ENCODE assay signal across 8 cellular contexts in genomic region chr11:59283825-59284772, GRCh38.
DNase-seq lines count a peak whose midpoint lies in the region; ATAC-seq, FAIRE-seq and TF ChIP-seq lines count a peak whose summit lies in the region.

No MANE protein-coding gene starts in this region.

- peak; percentile 92 for FAIRE-seq in HepG2 (lab: Jason Lieb, UNC)

- no peaks in the 10 kb centered on the region for H3K36me3 ChIP-seq in HepG2 (replicated peaks in 1 of 2; ENCODE audit: control insufficient read depth in 1 of 2, insufficient read depth in 2 of 2, low read length in 2 of 2)

- H3K36me3 Mint-ChIP-seq in T-helper 2 cell treated with Interferon-gamma antibody and Interleukin-4, amounts not matched to agents 5 μg/mL and 100 μg/mL, for 36 hours (ENCODE audit: low read depth) = no peaks in the 10 kb centered on the region

- H3K4me1 ChIP-seq in HepG2 (ENCODE audit: insufficient read depth, low read length) = no peaks in the 10 kb centered on the region

- in situ Hi-C loops in HepG2 (cut with HindIII; ENCODE audit: extremely low pct_ligation_motif_present, low pct_unique_long_range_greater_than_20kb) = loop anchor here (10.0 kb wide), 1 partner anchor 109 kb away; the partner anchor contains the start of gene DTX4

- POLR2A ChIA-PET in HepG2 (lab: Yijun Ruan, JAX) = no interaction called here

- no peak overlapping the region for H3K4me3 ChIP-seq in HepG2 (replicated peaks in 1 of 3; ENCODE audit: insufficient read depth in 1 of 3, low read depth in 2 of 3, low read length in 3 of 3)

- peak; percentile 64 for DNase-seq in activated CD8-positive, alpha-beta memory T cell treated with anti-CD3 and anti-CD28 coated beads for 24 hours
- no peak for DNase-seq in activated CD8-positive, alpha-beta memory T cell treated with anti-CD3 and anti-CD28 coated beads, Interleukin-2, amount 50 U/mL, for 48 hours
- DNase-seq in NAMALWA (ENCODE audit: low spot score) (peak; percentile 90), HepG2 (ENCODE audit: low spot score) (peak; percentile 40)
- DNase-seq in T-helper 2 cell treated with Interferon-gamma antibody and Interleukin-4, amounts not matched to agents 5 μg/mL and 100 μg/mL, for 36 hours (ENCODE audit: low spot score) = peak; percentile 22
- DNase-seq in central memory CD4-positive, alpha-beta T cell = peak; percentile 55
- peak; percentile 45 for DNase-seq in stimulated activated CD8-positive, alpha-beta memory T cell treated with anti-CD3 and anti-CD28 coated beads, Interleukin-4, amount 100 ng/mL, for 48 hours

- ATAC-seq in HG02571 (IDR thresholded peaks at IDR 0.05; ENCODE audit: unreplicated experiment) (peak; percentile 68), HepG2 (peak; percentile 79)

- peak overlapping the region; percentile 35 for H3K27ac Mint-ChIP-seq in T-helper 2 cell treated with Interferon-gamma antibody and Interleukin-4, amounts not matched to agents 5 μg/mL and 100 μg/mL, for 36 hours

- H2AFZ ChIP-seq in HepG2 (ENCODE audit: low read length) = no peak overlapping the region

- no peaks in the 10 kb centered on the region for H4K20me1 ChIP-seq in HepG2 (ENCODE audit: insufficient read depth, low read length)

- no peak for TF ChIP-seq RAD21 in HepG2 (CRISPR knock-in tag; IDR thresholded peaks at IDR 0.05)

- WGBS in HepG2 (ENCODE audit: low lambda C conversion rate) = 24% methylated on average over 14 of the region's 14 CpGs

- TF ChIP-seq CTCF in HepG2 (CRISPR knock-in tag; IDR thresholded peaks at IDR 0.05) = peak; percentile 78

- intact Hi-C loops in HepG2 (cut with micrococcal nuclease; ENCODE audit: unreplicated experiment) = loop anchor here (1.0 kb wide), 2 partner anchors 113 to 146 kb away; no protein-coding TSS in a partner anchor

- no peaks in the 10 kb centered on the region for H3K9me3 ChIP-seq in HepG2 (ENCODE audit: low read length)

- peaks cover 10% of the 10 kb centered on the region for H3K4me1 Mint-ChIP-seq in T-helper 2 cell treated with Interferon-gamma antibody and Interleukin-4, amounts not matched to agents 5 μg/mL and 100 μg/mL, for 36 hours (ENCODE audit: low read depth)

- no TSS peak for BruUV-seq in HepG2 (replicated peaks; lab: Mats Ljungman, UMichigan)

- H3K27me3 ChIP-seq in HepG2 (ENCODE audit: control insufficient read depth in 1 of 2, insufficient read depth in 2 of 2, low read length in 2 of 2) = no peaks in the 10 kb centered on the region

- H3K27me3 Mint-ChIP-seq in T-helper 2 cell treated with Interferon-gamma antibody and Interleukin-4, amounts not matched to agents 5 μg/mL and 100 μg/mL, for 36 hours (ENCODE audit: low read depth) = peaks cover 29% of the 10 kb centered on the region

- CTCF ChIA-PET in HepG2 (lab: Yijun Ruan, JAX; ENCODE audit: low intra/inter-chr PET ratio, low total read pairs) = interaction anchor here (1.7 kb wide), 1 partner anchor 113 kb away, joined by 20 read pairs; the partner anchor contains the start of gene DTX4

- no peak for TF ChIP-seq EP300 in HepG2 (IDR thresholded peaks at IDR 0.05; ENCODE audit: low read depth in 2 of 2, low read length in 2 of 2)
- TF ChIP-seq EP300 in HepG2 (CRISPR knock-in tag; IDR thresholded peaks at IDR 0.05; ENCODE audit: borderline replicate concordance) = no peak

- no peak for TF ChIP-seq POLR2A in HepG2 (IDR thresholded peaks at IDR 0.05; ENCODE audit: insufficient read depth in 1 of 2, low read depth in 2 of 2, low read length in 2 of 2)

- no peak overlapping the region for H3K9ac ChIP-seq in HepG2 (ENCODE audit: insufficient read depth, low read depth, low read length)

- H3K9me3 Mint-ChIP-seq in T-helper 2 cell treated with Interferon-gamma antibody and Interleukin-4, amounts not matched to agents 5 μg/mL and 100 μg/mL, for 36 hours = no peaks in the 10 kb centered on the region

- no peak overlapping the region for H3K27ac ChIP-seq in HepG2 (ENCODE audit: extremely low read length, insufficient read depth, low read length)

- no peak overlapping the region for H3K4me2 ChIP-seq in HepG2 (ENCODE audit: low read depth, low read length)

- H3K79me2 ChIP-seq in HepG2 (ENCODE audit: insufficient read depth, low read length) = no peaks in the 10 kb centered on the region

- H3K4me3 Mint-ChIP-seq in T-helper 2 cell treated with Interferon-gamma antibody and Interleukin-4, amounts not matched to agents 5 μg/mL and 100 μg/mL, for 36 hours = peak overlapping the region; percentile 79

TF ChIP-seq in HepG2, 621 proteins besides CTCF, POLR2A, EP300 and RAD21:
- TF ChIP-seq GLI4 (CRISPR knock-in tag; IDR thresholded peaks at IDR 0.05; ENCODE audit: borderline replicate concordance) (no peak), U2AF2 (IDR thresholded peaks at IDR 0.05; ENCODE audit: low read depth, low read length) (no peak), HCFC1 (IDR thresholded peaks at IDR 0.05; ENCODE audit: low read depth, low read length) (no peak), NR2F6 (IDR thresholded peaks at IDR 0.05) (no peak), NR2F6 (CRISPR knock-in tag; IDR thresholded peaks at IDR 0.05) (no peak), ZNF574 (CRISPR knock-in tag; IDR thresholded peaks at IDR 0.05) (no peak), ZBTB20 (CRISPR knock-in tag; IDR thresholded peaks at IDR 0.05; ENCODE audit: borderline replicate concordance, low read depth) (no peak), ZNF101 (CRISPR knock-in tag; IDR thresholded peaks at IDR 0.05; ENCODE audit: borderline replicate concordance, low read depth) (no peak), ZNF790 (CRISPR knock-in tag; IDR thresholded peaks at IDR 0.05; ENCODE audit: borderline replicate concordance) (no peak), MAFF (IDR thresholded peaks at IDR 0.05; ENCODE audit: low read depth, low read length) (no peak), STAG1 (CRISPR knock-in tag; IDR thresholded peaks at IDR 0.05) (peak; percentile 49), ZNF749 (CRISPR knock-in tag; IDR thresholded peaks at IDR 0.05; ENCODE audit: borderline replicate concordance) (no peak), SOX13 (IDR thresholded peaks at IDR 0.05) (no peak), SOX13 (CRISPR knock-in tag; conservative IDR thresholded peaks at IDR 0.05 in 1 of 2, IDR thresholded peaks at IDR 0.05 in 1 of 2) (no peak), SP140L (CRISPR knock-in tag; IDR thresholded peaks at IDR 0.05; ENCODE audit: borderline replicate concordance) (no peak), ZNF33A (CRISPR knock-in tag; IDR thresholded peaks at IDR 0.05; ENCODE audit: borderline replicate concordance) (no peak), SMC3 (IDR thresholded peaks at IDR 0.05; ENCODE audit: low read length) (peak; percentile 51; the same call in 1 of the 2 replicates)
- TF ChIP-seq, protein P1, sequence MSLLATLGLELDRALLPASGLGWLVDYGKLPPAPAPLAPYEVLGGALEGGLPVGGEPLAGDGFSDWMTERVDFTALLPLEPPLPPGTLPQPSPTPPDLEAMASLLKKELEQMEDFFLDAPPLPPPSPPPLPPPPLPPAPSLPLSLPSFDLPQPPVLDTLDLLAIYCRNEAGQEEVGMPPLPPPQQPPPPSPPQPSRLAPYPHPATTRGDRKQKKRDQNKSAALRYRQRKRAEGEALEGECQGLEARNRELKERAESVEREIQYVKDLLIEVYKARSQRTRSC (CRISPR knock-in tag; IDR thresholded peaks at IDR 0.05; ENCODE audit: low read depth) = no peak
TF ChIP-seq in HepG2: peak in this region for 2.
